1 cellular context compared by ENCODE assay signal in the genomic region with DNA sequence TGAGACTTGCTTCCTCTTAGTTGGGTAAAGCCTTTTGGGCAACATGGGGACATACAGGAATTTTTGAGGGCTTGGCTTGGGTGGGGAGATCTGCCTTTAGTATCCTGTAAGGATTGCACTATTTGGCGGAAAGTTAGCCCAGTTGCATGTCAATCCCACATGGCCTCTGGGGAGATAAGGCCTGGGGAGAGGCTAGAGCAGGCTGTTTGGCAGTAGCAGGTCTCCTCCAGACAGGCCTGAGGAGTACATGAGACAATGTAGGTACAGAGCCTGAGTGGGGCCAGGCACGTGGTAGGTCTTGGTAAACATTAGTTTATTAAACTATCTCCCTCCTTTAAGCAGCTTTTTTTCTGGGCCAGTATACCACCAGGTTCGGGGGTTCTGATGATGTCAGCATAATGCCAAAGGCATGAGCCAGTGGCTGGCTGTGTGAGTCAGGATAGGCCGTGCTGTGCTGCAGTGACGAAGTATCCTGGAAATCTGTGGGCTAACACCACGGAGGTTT.
TF ChIP-seq lines count a peak whose summit lies in the region.

No MANE protein-coding gene starts in this region.

TF ChIP-seq in K562, 482 proteins besides CTCF, POLR2A, EP300 and RAD21 (continued from another document):
- TF ChIP-seq, protein P1, sequence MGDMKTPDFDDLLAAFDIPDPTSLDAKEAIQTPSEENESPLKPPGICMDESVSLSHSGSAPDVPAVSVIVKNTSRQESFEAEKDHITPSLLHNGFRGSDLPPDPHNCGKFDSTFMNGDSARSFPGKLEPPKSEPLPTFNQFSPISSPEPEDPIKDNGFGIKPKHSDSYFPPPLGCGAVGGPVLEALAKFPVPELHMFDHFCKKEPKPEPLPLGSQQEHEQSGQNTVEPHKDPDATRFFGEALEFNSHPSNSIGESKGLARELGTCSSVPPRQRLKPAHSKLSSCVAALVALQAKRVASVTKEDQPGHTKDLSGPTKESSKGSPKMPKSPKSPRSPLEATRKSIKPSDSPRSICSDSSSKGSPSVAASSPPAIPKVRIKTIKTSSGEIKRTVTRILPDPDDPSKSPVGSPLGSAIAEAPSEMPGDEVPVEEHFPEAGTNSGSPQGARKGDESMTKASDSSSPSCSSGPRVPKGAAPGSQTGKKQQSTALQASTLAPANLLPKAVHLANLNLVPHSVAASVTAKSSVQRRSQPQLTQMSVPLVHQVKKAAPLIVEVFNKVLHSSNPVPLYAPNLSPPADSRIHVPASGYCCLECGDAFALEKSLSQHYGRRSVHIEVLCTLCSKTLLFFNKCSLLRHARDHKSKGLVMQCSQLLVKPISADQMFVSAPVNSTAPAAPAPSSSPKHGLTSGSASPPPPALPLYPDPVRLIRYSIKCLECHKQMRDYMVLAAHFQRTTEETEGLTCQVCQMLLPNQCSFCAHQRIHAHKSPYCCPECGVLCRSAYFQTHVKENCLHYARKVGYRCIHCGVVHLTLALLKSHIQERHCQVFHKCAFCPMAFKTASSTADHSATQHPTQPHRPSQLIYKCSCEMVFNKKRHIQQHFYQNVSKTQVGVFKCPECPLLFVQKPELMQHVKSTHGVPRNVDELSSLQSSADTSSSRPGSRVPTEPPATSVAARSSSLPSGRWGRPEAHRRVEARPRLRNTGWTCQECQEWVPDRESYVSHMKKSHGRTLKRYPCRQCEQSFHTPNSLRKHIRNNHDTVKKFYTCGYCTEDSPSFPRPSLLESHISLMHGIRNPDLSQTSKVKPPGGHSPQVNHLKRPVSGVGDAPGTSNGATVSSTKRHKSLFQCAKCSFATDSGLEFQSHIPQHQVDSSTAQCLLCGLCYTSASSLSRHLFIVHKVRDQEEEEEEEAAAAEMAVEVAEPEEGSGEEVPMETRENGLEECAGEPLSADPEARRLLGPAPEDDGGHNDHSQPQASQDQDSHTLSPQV (IDR thresholded peaks at IDR 0.05) = peak; percentile 98
- TF ChIP-seq CREBBP (IDR thresholded peaks at IDR 0.05; ENCODE audit: low read depth, low read length) = no peak
- peak; percentile 94 for TF ChIP-seq ZNF766 (CRISPR knock-in tag; conservative IDR thresholded peaks at IDR 0.05)
- TF ChIP-seq, protein P2, sequence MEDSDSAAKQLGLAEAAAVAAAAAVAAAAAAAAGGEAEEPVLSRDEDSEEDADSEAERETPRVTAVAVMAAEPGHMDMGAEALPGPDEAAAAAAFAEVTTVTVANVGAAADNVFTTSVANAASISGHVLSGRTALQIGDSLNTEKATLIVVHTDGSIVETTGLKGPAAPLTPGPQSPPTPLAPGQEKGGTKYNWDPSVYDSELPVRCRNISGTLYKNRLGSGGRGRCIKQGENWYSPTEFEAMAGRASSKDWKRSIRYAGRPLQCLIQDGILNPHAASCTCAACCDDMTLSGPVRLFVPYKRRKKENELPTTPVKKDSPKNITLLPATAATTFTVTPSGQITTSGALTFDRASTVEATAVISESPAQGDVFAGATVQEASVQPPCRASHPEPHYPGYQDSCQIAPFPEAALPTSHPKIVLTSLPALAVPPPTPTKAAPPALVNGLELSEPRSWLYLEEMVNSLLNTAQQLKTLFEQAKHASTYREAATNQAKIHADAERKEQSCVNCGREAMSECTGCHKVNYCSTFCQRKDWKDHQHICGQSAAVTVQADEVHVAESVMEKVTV (CRISPR knock-in tag; IDR thresholded peaks at IDR 0.05) = no peak
- TF ChIP-seq MTA2 (IDR thresholded peaks at IDR 0.05; ENCODE audit: low read depth) = no peak
- TF ChIP-seq ILK (tag; IDR thresholded peaks at IDR 0.05; ENCODE audit: borderline replicate concordance, low read depth) = no peak
- TF ChIP-seq NR1H2 (CRISPR knock-in tag; IDR thresholded peaks at IDR 0.05) = no peak
- no peak for TF ChIP-seq NFYB (IDR thresholded peaks at IDR 0.05; ENCODE audit: extremely low read depth, insufficient read length)
- TF ChIP-seq HSF4 (CRISPR knock-in tag; IDR thresholded peaks at IDR 0.05; ENCODE audit: borderline replicate concordance) = peak; percentile 93
- TF ChIP-seq ASH1L (IDR thresholded peaks at IDR 0.05; ENCODE audit: borderline replicate concordance, low read depth, partially characterized antibody) = no peak
- no peak for TF ChIP-seq YBX1 (IDR thresholded peaks at IDR 0.05)
- TF ChIP-seq ZNF76 (CRISPR knock-in tag; IDR thresholded peaks at IDR 0.05; ENCODE audit: borderline replicate concordance) = peak; percentile 79; the same call in 1 of the 2 replicates
- TF ChIP-seq SMAD4 (CRISPR knock-in tag; conservative IDR thresholded peaks at IDR 0.05) = peak; percentile 95
- no peak for TF ChIP-seq MYBL2 (IDR thresholded peaks at IDR 0.05; ENCODE audit: low read depth)
- TF ChIP-seq MYBL2 (CRISPR knock-in tag; IDR thresholded peaks at IDR 0.05; ENCODE audit: borderline replicate concordance) = no peak
- no peak for TF ChIP-seq TCF7L2 (IDR thresholded peaks at IDR 0.05; ENCODE audit: low read depth, low read length)
- 0 out of 2 replicates have a peak, but pooled peaks have one; percentile 8 for TF ChIP-seq EP400 (IDR thresholded peaks at IDR 0.05)
- TF ChIP-seq ZNF717 (CRISPR knock-in tag; IDR thresholded peaks at IDR 0.05) = no peak
- TF ChIP-seq MCM3 (IDR thresholded peaks at IDR 0.05) = no peak
- no peak for TF ChIP-seq ZNF274 (IDR thresholded peaks at IDR 0.05; ENCODE audit: borderline replicate concordance, low read depth, low read length)
- no peak for TF ChIP-seq HDAC6 (IDR thresholded peaks at IDR 0.05; ENCODE audit: low read depth, low read length)
- TF ChIP-seq MAFG (tag; conservative IDR thresholded peaks at IDR 0.05) = peak; percentile 84
- no peak for TF ChIP-seq GTF2F1 (IDR thresholded peaks at IDR 0.05; ENCODE audit: low read depth, low read length)
- no peak for TF ChIP-seq ZNF24 (IDR thresholded peaks at IDR 0.05)
- no peak for TF ChIP-seq NR2C1 (IDR thresholded peaks at IDR 0.05)
- peak; percentile 55 for TF ChIP-seq NR2C1 (tag; IDR thresholded peaks at IDR 0.05)
- TF ChIP-seq DPF2 (IDR thresholded peaks at IDR 0.05) = 0 out of 2 replicates have a peak, but pooled peaks have one; percentile 27
- no peak for TF ChIP-seq SNIP1 (IDR thresholded peaks at IDR 0.05; ENCODE audit: low read depth)
- TF ChIP-seq ZNF668 (CRISPR knock-in tag; IDR thresholded peaks at IDR 0.05) = peak; percentile 88
- TF ChIP-seq RHOXF2B (CRISPR knock-in tag; conservative IDR thresholded peaks at IDR 0.05) = 0 out of 2 replicates have a peak, but pooled peaks have one; percentile 27
- peak; percentile 60; the same call in 1 of the 2 replicates for TF ChIP-seq MYC (IDR thresholded peaks at IDR 0.05; ENCODE audit: low read depth, low read length)
- TF ChIP-seq MYC (CRISPR knock-in tag; IDR thresholded peaks at IDR 0.05; ENCODE audit: borderline replicate concordance, low read depth) = peak; percentile 65; the same call in 1 of the 2 replicates
- TF ChIP-seq, protein P3, sequence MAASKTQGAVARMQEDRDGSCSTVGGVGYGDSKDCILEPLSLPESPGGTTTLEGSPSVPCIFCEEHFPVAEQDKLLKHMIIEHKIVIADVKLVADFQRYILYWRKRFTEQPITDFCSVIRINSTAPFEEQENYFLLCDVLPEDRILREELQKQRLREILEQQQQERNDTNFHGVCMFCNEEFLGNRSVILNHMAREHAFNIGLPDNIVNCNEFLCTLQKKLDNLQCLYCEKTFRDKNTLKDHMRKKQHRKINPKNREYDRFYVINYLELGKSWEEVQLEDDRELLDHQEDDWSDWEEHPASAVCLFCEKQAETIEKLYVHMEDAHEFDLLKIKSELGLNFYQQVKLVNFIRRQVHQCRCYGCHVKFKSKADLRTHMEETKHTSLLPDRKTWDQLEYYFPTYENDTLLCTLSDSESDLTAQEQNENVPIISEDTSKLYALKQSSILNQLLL (CRISPR knock-in tag; IDR thresholded peaks at IDR 0.05; ENCODE audit: borderline replicate concordance) = no peak
- peak; percentile 82 for TF ChIP-seq ZNF644 (tag; IDR thresholded peaks at IDR 0.05; ENCODE audit: low read depth)
- TF ChIP-seq, protein P4, sequence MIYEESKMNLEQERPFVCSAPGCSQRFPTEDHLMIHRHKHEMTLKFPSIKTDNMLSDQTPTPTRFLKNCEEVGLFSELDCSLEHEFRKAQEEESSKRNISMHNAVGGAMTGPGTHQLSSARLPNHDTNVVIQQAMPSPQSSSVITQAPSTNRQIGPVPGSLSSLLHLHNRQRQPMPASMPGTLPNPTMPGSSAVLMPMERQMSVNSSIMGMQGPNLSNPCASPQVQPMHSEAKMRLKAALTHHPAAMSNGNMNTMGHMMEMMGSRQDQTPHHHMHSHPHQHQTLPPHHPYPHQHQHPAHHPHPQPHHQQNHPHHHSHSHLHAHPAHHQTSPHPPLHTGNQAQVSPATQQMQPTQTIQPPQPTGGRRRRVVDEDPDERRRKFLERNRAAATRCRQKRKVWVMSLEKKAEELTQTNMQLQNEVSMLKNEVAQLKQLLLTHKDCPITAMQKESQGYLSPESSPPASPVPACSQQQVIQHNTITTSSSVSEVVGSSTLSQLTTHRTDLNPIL (CRISPR knock-in tag; IDR thresholded peaks at IDR 0.05) = no peak
- no peak for TF ChIP-seq NCOA6 (IDR thresholded peaks at IDR 0.05)
- peak; percentile 99 for TF ChIP-seq ZNF12 (CRISPR knock-in tag; IDR thresholded peaks at IDR 0.05)
- TF ChIP-seq C11orf30 (IDR thresholded peaks at IDR 0.05; ENCODE audit: low read depth) = peak; percentile 89
- TF ChIP-seq, protein P5, sequence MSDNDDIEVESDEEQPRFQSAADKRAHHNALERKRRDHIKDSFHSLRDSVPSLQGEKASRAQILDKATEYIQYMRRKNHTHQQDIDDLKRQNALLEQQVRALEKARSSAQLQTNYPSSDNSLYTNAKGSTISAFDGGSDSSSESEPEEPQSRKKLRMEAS (CRISPR knock-in tag; IDR thresholded peaks at IDR 0.05) = peak; percentile 83
- peak; percentile 60; the same call in 1 of the 2 replicates for TF ChIP-seq DDX20 (tag; IDR thresholded peaks at IDR 0.05; ENCODE audit: low read depth)
- TF ChIP-seq ZNF253 (CRISPR knock-in tag; conservative IDR thresholded peaks at IDR 0.05) = no peak
- TF ChIP-seq, protein P6, sequence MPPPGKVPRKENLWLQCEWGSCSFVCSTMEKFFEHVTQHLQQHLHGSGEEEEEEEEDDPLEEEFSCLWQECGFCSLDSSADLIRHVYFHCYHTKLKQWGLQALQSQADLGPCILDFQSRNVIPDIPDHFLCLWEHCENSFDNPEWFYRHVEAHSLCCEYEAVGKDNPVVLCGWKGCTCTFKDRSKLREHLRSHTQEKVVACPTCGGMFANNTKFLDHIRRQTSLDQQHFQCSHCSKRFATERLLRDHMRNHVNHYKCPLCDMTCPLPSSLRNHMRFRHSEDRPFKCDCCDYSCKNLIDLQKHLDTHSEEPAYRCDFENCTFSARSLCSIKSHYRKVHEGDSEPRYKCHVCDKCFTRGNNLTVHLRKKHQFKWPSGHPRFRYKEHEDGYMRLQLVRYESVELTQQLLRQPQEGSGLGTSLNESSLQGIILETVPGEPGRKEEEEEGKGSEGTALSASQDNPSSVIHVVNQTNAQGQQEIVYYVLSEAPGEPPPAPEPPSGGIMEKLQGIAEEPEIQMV (tag; conservative IDR thresholded peaks at IDR 0.05; ENCODE audit: low read depth) = no peak
- no peak for TF ChIP-seq CBX5 (IDR thresholded peaks at IDR 0.05; ENCODE audit: borderline replicate concordance, low read depth)
